ENCODE assay signal across 16 cellular contexts in genomic region chr9:96950539-96950938, GRCh38. TPM values are rescaled to one million over a fixed set of nuclear protein-coding genes. Genes with fewer than 3 reads are reported as not detected.
"Had no signal": no experiment of that assay in that cellular context is flagged by ENCODE, and none has a peak within 500 bp of the region (broad histone marks: within the 10 kb centered on the region; RNA-seq: fewer than 3 reads in every experiment).

No MANE protein-coding gene starts in this region.

RNA-seq across cellular contexts. Expression of gene NUTM2G, which starts 21.9 kb away (rescaled TPM):
- total RNA-seq: activated CD4-positive, alpha-beta memory T cell treated with anti-CD3 and anti-CD28 coated beads, Interleukin-2, amount 10 ng/mL, durations not matched to agents 7 days and 5 days; activated CD4-positive, alpha-beta T cell treated with anti-CD3 and anti-CD28 coated beads for 36 hours; activated CD4-positive, alpha-beta T cell treated with anti-CD3 and anti-CD28 coated beads, Interleukin-2, amount 10 ng/mL, durations not matched to agents 7 days and 5 days; activated CD8-positive, alpha-beta memory T cell treated with anti-CD3 and anti-CD28 coated beads, Interleukin-2, amount 10 ng/mL, durations not matched to agents 7 days and 5 days; activated CD8-positive, alpha-beta T cell treated with anti-CD3 and anti-CD28 coated beads, Interleukin-2, amount 10 ng/mL, durations not matched to agents 7 days and 5 days; activated naive CD4-positive, alpha-beta T cell treated with anti-CD3 and anti-CD28 coated beads for 36 hours; activated naive CD4-positive, alpha-beta T cell treated with anti-CD3 and anti-CD28 coated beads, Interleukin-2, amount 50 U/mL, for 72 hours; activated naive CD8-positive, alpha-beta T cell treated with anti-CD3 and anti-CD28 coated beads, Interleukin-2, amount 10 ng/mL, durations not matched to agents 7 days and 5 days; activated T-helper 17 cell treated with anti-CD3 and anti-CD28 coated beads, Interleukin-2, amount 50 U/mL, for 72 hours; ascending aorta; bronchial epithelial cell; T-cell; T-helper 1 cell treated with Interleukin-12 subunit alpha and Interleukin-12 subunit beta and Interleukin-4 antibody, amounts not matched to agents 30 ng/mL and 1 ng/mL, for 36 hours; T-helper 17 cell; T-helper 2 cell treated with Interferon-gamma antibody and Interleukin-4, amounts not matched to agents 100 ng/mL and 5 ng/mL, for 36 hours had no signal
- polyA plus RNA-seq: adipose tissue had no signal
